Comparison of ENCODE assay signal across 14 cellular contexts in genomic region chr3:197356275-197356674, GRCh38. TPM values are rescaled to one million over a fixed set of nuclear protein-coding genes. Genes with fewer than 3 reads are reported as not detected.
DNase-seq lines count a peak whose midpoint lies in the region; ATAC-seq, FAIRE-seq and TF ChIP-seq lines count a peak whose summit lies in the region.
"Had no signal": no experiment of that assay in that cellular context is flagged by ENCODE, and none has a peak within 500 bp of the region (broad histone marks: within the 10 kb centered on the region; RNA-seq: fewer than 3 reads in every experiment).

No MANE protein-coding gene starts in this region.

- no peaks in the 10 kb centered on the region for H3K9me3 ChIP-seq in GM23248 (ENCODE audit: low read depth)
- H3K9me3 ChIP-seq in ascending aorta = no peaks in the 10 kb centered on the region
- peaks cover 8% of the 10 kb centered on the region for H3K9me3 ChIP-seq in keratinocyte (ENCODE audit: control insufficient read depth, low read depth, low read length)

- H3F3A ChIP-seq in GM23248 (ENCODE audit: insufficient read depth) = peaks cover 18% of the 10 kb centered on the region

- H2AFZ ChIP-seq in GM23248 (no peak overlapping the region), keratinocyte (ENCODE audit: control insufficient read depth, low read length) (no peak overlapping the region)

- H3K4me3 ChIP-seq in GM23248 (no peak overlapping the region), ascending aorta (peak overlapping the region; percentile 12 to 50), keratinocyte (ENCODE audit: control insufficient read depth in 2 of 3, extremely low read depth in 1 of 3, insufficient read depth in 2 of 3, low read depth in 1 of 3, low read length in 3 of 3) (no peak overlapping the region)

- H4K20me1 ChIP-seq in GM23248 (ENCODE audit: insufficient read depth) = no peaks in the 10 kb centered on the region
- H4K20me1 ChIP-seq in keratinocyte (ENCODE audit: control insufficient read depth, extremely low read depth, insufficient read depth, low read length) = no peaks in the 10 kb centered on the region

- no peak for TF ChIP-seq CTCF in ascending aorta (IDR thresholded peaks at IDR 0.05)
- TF ChIP-seq CTCF in keratinocyte (optimal IDR thresholded peaks at IDR 0.05 in 1 of 3, IDR thresholded peaks at IDR 0.05 in 1 of 3, conservative IDR thresholded peaks at IDR 0.05 in 1 of 3; ENCODE audit: extremely low read depth in 1 of 3, insufficient read depth in 2 of 3, low read length in 3 of 3) = no peak

- no peaks in the 10 kb centered on the region for H3K9me1 ChIP-seq in keratinocyte (ENCODE audit: control insufficient read depth, extremely low read depth, insufficient read depth, low read length)

- DNase-seq in GM23248 (peak; percentile 27), ascending aorta (ENCODE audit: low spot score in 2 of 2) (peak in 1 of 2 donors; percentile 66), keratinocyte (ENCODE audit: low read depth, low spot score) (no peak), substantia nigra (lab: John Stamatoyannopoulos, UW) (peak in 40 of 49 donors; percentile 13 to 84 (median 48)), AML-193 (lab: John Stamatoyannopoulos, UW) (no peak)
- DNase-seq: activated CD4-positive, alpha-beta T cell treated with anti-CD3 and anti-CD28 coated beads, Interleukin-2, amount 10 ng/mL, durations not matched to agents 24 days and 14 days; erythroblast; H7; immature natural killer cell; NCI-H1436 treated with DMSO at 0.1 percent for 48 hours; stimulated activated naive B cell treated with anti-CD40 and anti-IgM and Interleukin-4, amounts not matched to agents 10 μg/mL and 1 μg/mL and 100 μg/mL, for 72 hours; SW 1271 had no signal

- H3K4me2 ChIP-seq in GM23248 (ENCODE audit: unreplicated experiment) = no peak overlapping the region
- peak overlapping the region; percentile 4 for H3K4me2 ChIP-seq in keratinocyte (ENCODE audit: control insufficient read depth, extremely low read depth, insufficient read depth, low read depth, low read length)

- H3K36me3 ChIP-seq in GM23248 (ENCODE audit: low read depth) = no peaks in the 10 kb centered on the region
- no peaks in the 10 kb centered on the region for H3K36me3 ChIP-seq in ascending aorta
- H3K36me3 ChIP-seq in keratinocyte (ENCODE audit: control insufficient read depth in 2 of 2, extremely low read depth in 1 of 2, insufficient read depth in 2 of 2, low read length in 2 of 2) = no peaks in the 10 kb centered on the region

- H3K27ac ChIP-seq in GM23248 (no peak overlapping the region), ascending aorta (no peak overlapping the region), keratinocyte (ENCODE audit: control insufficient read depth, insufficient read depth, low read length) (no peak overlapping the region), substantia nigra (ENCODE audit: low read depth, low read length, poor library complexity, severe bottlenecking) (peak overlapping the region; percentile 82)

- intact Hi-C loops in ascending aorta (cut with DNase I) = loop anchor here (10.0 kb wide), 1 partner anchor 99 kb away; no protein-coding TSS in a partner anchor

- H3K9ac ChIP-seq in GM23248 (no peak overlapping the region), keratinocyte (ENCODE audit: control insufficient read depth, extremely low read depth, insufficient read depth, low read length) (no peak overlapping the region)

- no peaks in the 10 kb centered on the region for H3K79me2 ChIP-seq in GM23248 (ENCODE audit: insufficient read depth)
- H3K79me2 ChIP-seq in keratinocyte (ENCODE audit: control insufficient read depth, insufficient read depth, low read length) = no peaks in the 10 kb centered on the region

- H3K9me2 ChIP-seq in GM23248 (ENCODE audit: insufficient read depth) = no peaks in the 10 kb centered on the region

- in situ Hi-C loops in GM23248 (cut with MboI) = no loop called here

- ATAC-seq in GM18907 (IDR thresholded peaks at IDR 0.05; ENCODE audit: unreplicated experiment) (no peak), HG03097 (IDR thresholded peaks at IDR 0.05; ENCODE audit: low FRiP score, unreplicated experiment) (no peak)
- ATAC-seq: stimulated activated naive B cell treated with anti-CD40 and anti-IgM and Interleukin-4, amounts not matched to agents 10 μg/mL and 1 μg/mL and 100 μg/mL, for 72 hours had no signal

- dilution Hi-C loops in keratinocyte (cut with MboI; ENCODE audit: extremely low pct_ligation_motif_present, low sequenced_read_pairs) = no loop called here

- no peak for FAIRE-seq in keratinocyte (lab: Jason Lieb, UNC)

- WGBS in GM23248 (ENCODE audit: low coverage in 1 of 2, low lambda C conversion rate in 2 of 2, missing lambda C conversion rate in 2 of 2), 2 experiments = 66 to 67% methylated on average over 13 to 14 of the region's 14 CpGs

- peaks cover 23% of the 10 kb centered on the region for H3K4me1 ChIP-seq in GM23248 (ENCODE audit: insufficient read depth)
- H3K4me1 ChIP-seq in ascending aorta = peaks cover 0 to 4% of the 10 kb centered on the region in 2 donors
- H3K4me1 ChIP-seq in keratinocyte (ENCODE audit: control insufficient read depth, extremely low read depth, insufficient read depth, low read length) = no peaks in the 10 kb centered on the region

- H3K27me3 ChIP-seq in GM23248 (replicated peaks; ENCODE audit: insufficient read depth) (no peaks in the 10 kb centered on the region), ascending aorta (no peaks in the 10 kb centered on the region), keratinocyte (ENCODE audit: control insufficient read depth, extremely low read depth, insufficient read depth, low read length) (no peaks in the 10 kb centered on the region)

RNA-seq across cellular contexts. Expression of gene DLG1, which starts 57.9 kb away (rescaled TPM):
- 45.9 and 63.0 TPM in 2 replicates for total RNA-seq in GM23248 (2014; rRNA removed; shearing (Covaris generic))
- 19.6 and 23.2 TPM in 2 replicates for polyA plus RNA-seq in GM23248 (2016; fragmentation: Nextera tagmentation; extraction: Ambion mirVana)
- 31.0 TPM for total RNA-seq in ascending aorta
- polyA plus RNA-seq in keratinocyte = 103 to 139 TPM (median 129 TPM) in 3 replicates
- 76.2 TPM for polyA plus RNA-seq in keratinocyte (2011; ENCODE audit: low read depth)
- 71.7 and 167 TPM in 2 replicates for polyA plus RNA-seq in keratinocyte (2011; cell fraction: cytosol; rRNA removed)
- polyA plus RNA-seq in keratinocyte (2011; cell fraction: nucleus; rRNA removed) = 219 and 249 TPM in 2 replicates
- polyA plus RNA-seq in keratinocyte (2012; ENCODE audit: low replicate concordance) = 65.5 and 113 TPM in 2 replicates
- 95.2 to 298 TPM (median 184 TPM) in 3 replicates for polyA minus RNA-seq in keratinocyte
- 84.0 TPM for polyA minus RNA-seq in keratinocyte (2011; cell fraction: cytosol; rRNA and poly(A)+ RNA removed)
- polyA minus RNA-seq in keratinocyte (2011; cell fraction: nucleus; rRNA and poly(A)+ RNA removed) = 330 and 756 TPM in 2 replicates

Comparison
In these comparisons a context has a peak if more than half of its experiments do, and no peak if none do; other contexts are left out.
1. DNase-seq: peak in GM23248 (single experiment) and substantia nigra (40 of 49); none in keratinocyte (single experiment) and AML-193 (0 of 2).
2. H3K4me3 ChIP-seq: peak in ascending aorta (2 of 2); none in GM23248 (single experiment) and keratinocyte (0 of 3).